10 cellular contexts compared by ENCODE assay signal in the genomic region with DNA sequence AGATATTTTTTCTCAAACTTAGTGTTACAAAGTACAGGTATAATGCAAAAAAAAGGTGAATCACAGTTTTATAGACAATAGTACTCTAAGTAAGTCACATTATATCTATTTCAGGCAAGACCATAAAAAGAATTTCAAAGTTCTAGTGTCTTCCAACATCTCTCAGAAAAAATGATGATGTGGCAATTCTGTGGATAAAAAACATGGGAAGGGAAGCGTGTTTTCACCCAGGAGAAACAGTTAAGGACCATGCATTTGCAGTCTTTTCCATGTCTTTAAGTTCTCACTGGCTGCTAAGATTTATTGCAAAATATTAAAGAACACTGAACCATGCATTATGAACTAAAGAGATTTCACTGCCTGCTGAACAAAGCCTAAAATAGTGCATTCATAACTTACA. TPM values are rescaled to one million over a fixed set of nuclear protein-coding genes. Genes with fewer than 3 reads are reported as not detected.
DNase-seq lines count a peak whose midpoint lies in the region; ATAC-seq and TF ChIP-seq lines count a peak whose summit lies in the region.
"Had no signal": no experiment of that assay in that cellular context is flagged by ENCODE, and none has a peak within 500 bp of the region (broad histone marks: within the 10 kb centered on the region; RNA-seq: fewer than 3 reads in every experiment).

No MANE protein-coding gene starts in this region.

- TF ChIP-seq CTCF in Caco-2 (IDR thresholded peaks at IDR 0.05; ENCODE audit: insufficient read depth in 1 of 2, low read depth in 1 of 2, low read length in 1 of 2, severe bottlenecking in 1 of 2, unreplicated experiment in 1 of 2) (no peak), brain microvascular endothelial cell (IDR thresholded peaks at IDR 0.05; ENCODE audit: low read depth, low read length, missing control alignments) (no peak), prostate gland (IDR thresholded peaks at IDR 0.05) (no peak)

- H3K4me3 ChIP-seq in Caco-2 (ENCODE audit: low read depth, low read length) (no peak overlapping the region), brain microvascular endothelial cell (ENCODE audit: low read depth, low read length) (peak overlapping the region; percentile 99), prostate gland (peak overlapping the region in 1 of 2 donors; percentile 99)

- H3K27me3 Mint-ChIP-seq in Caco-2 (ENCODE audit: insufficient read depth, unreplicated experiment) (no peaks in the 10 kb centered on the region), naive B cell (no peaks in the 10 kb centered on the region)

- peaks cover 16% of the 10 kb centered on the region for H3K4me1 ChIP-seq in Caco-2
- H3K4me1 ChIP-seq in prostate gland (replicated peaks), result no peaks in the 10 kb centered on the region
- H3K4me1 ChIP-seq: parathyroid adenoma had no signal

- 75% methylated on average over 1 of the region's 1 CpG for WGBS in prostate gland

- H3K9me3 ChIP-seq in Caco-2, result no peaks in the 10 kb centered on the region
- H3K9me3 ChIP-seq in prostate gland, result no peaks in the 10 kb centered on the region
- H3K9me3 ChIP-seq: heart right ventricle had no signal

- no peak for DNase-seq in Caco-2
- DNase-seq in LHCN-M2 (ENCODE audit: low read depth), result peak; percentile 1
- no peak for DNase-seq in brain microvascular endothelial cell
- DNase-seq in naive B cell, result no peak
- no peak for DNase-seq in NCI-H2196 treated with DMSO at 0.1 percent for 48 hours (lab: John Stamatoyannopoulos, UW; ENCODE audit: unreplicated experiment)
- DNase-seq in prostate gland (ENCODE audit: low spot score), result no peak
- no peak for DNase-seq in HK-2 (ENCODE audit: unreplicated experiment)
- DNase-seq: heart right ventricle had no signal

- peaks cover 49% of the 10 kb centered on the region for H3K36me3 Mint-ChIP-seq in Caco-2 (ENCODE audit: insufficient read depth, unreplicated experiment)
- H3K36me3 Mint-ChIP-seq in naive B cell, result peaks cover 10 to 26% of the 10 kb centered on the region in 2 donors

- H3K4me3 Mint-ChIP-seq in Caco-2 (ENCODE audit: unreplicated experiment), result peak overlapping the region; percentile 13
- peak overlapping the region in 7 of 8 donors; percentile 16 to 97 (median 75) for H3K4me3 Mint-ChIP-seq in naive B cell

- no peaks in the 10 kb centered on the region for H3K36me3 ChIP-seq in Caco-2 (ENCODE audit: control insufficient read depth, insufficient read depth, low read length)
- peaks cover 32% of the 10 kb centered on the region for H3K36me3 ChIP-seq in brain microvascular endothelial cell (replicated peaks)
- H3K36me3 ChIP-seq in prostate gland, result no peaks in the 10 kb centered on the region

- no peaks in the 10 kb centered on the region for H3K9me3 Mint-ChIP-seq in Caco-2 (ENCODE audit: unreplicated experiment)
- no peaks in the 10 kb centered on the region for H3K9me3 Mint-ChIP-seq in naive B cell

- CTCF ChIA-PET in Caco-2 (lab: Charles Lee), result no interaction called here

- no peak for TF ChIP-seq POLR2A in prostate gland (IDR thresholded peaks at IDR 0.05)

- in situ Hi-C loops in brain microvascular endothelial cell (cut with HindIII; ENCODE audit: low pct_ligation_motif_present, low sequenced_read_pairs), result no loop called here

- intact Hi-C loops in Caco-2 (cut with micrococcal nuclease; ENCODE audit: unreplicated experiment), result loop anchor here (5.0 kb wide), 1 partner anchor 36 kb away; no protein-coding TSS in a partner anchor
- intact Hi-C loops in prostate gland (cut with DNase I), result no loop called here

- ATAC-seq in naive B cell (ENCODE audit: low read depth in 2 of 2), result no peak
- no peak for ATAC-seq in GM19452 (IDR thresholded peaks at IDR 0.05; ENCODE audit: unreplicated experiment)
- ATAC-seq: heart right ventricle had no signal

- POLR2A ChIA-PET in Caco-2 (lab: Charles Lee), result interaction anchor here (0.6 kb wide), 1 partner anchor 428 kb away, joined by 4 read pairs; no protein-coding TSS in a partner anchor

- peak overlapping the region; percentile 2 for H3K27ac ChIP-seq in brain microvascular endothelial cell
- H3K27ac ChIP-seq in prostate gland, result no peak overlapping the region
- H3K27ac ChIP-seq: parathyroid adenoma had no signal

- H3K27ac Mint-ChIP-seq in Caco-2 (ENCODE audit: unreplicated experiment), result no peak overlapping the region
- H3K27ac Mint-ChIP-seq in naive B cell, result peak overlapping the region in 2 of 6 donors; percentile 26 to 71

- H3K27me3 ChIP-seq in Caco-2 (replicated peaks; ENCODE audit: control insufficient read depth, insufficient read depth, low read length), result no peaks in the 10 kb centered on the region
- H3K27me3 ChIP-seq in brain microvascular endothelial cell (replicated peaks), result no peaks in the 10 kb centered on the region
- no peaks in the 10 kb centered on the region for H3K27me3 ChIP-seq in prostate gland (replicated peaks; ENCODE audit: insufficient read depth)
- H3K27me3 ChIP-seq: heart right ventricle had no signal

- BruUV-seq in Caco-2 (replicated peaks; lab: Mats Ljungman, UMichigan), result no TSS peak

- H3K4me1 Mint-ChIP-seq in Caco-2 (ENCODE audit: low read depth, unreplicated experiment) (no peaks in the 10 kb centered on the region), naive B cell (peaks cover 25 to 60% (median 30%) of the 10 kb centered on the region in 3 donors)

RNA-seq across cellular contexts. Expression of a gene that starts 1.8 kb away (rescaled TPM):
- total RNA-seq in Caco-2 (2022) (136 and 150 TPM in 2 replicates), LHCN-M2 (2014; rRNA removed) (109 and 128 TPM in 2 replicates), prostate gland (10 to 100 TPM; 34.3 to 89.5 TPM)
- 84.7 TPM for polyA plus RNA-seq in LHCN-M2 (2012)
- polyA plus RNA-seq in naive B cell (ENCODE audit: low read depth in 6 of 6), result 100 to 1,000 TPM; 122 to 167 (median 147) TPM
